Comparison of ENCODE assay signal across 17 cellular contexts in genomic region chr13:29922281-29922821, GRCh38.
DNase-seq lines count a peak whose midpoint lies in the region; ATAC-seq and TF ChIP-seq lines count a peak whose summit lies in the region.
"Had no signal": no experiment of that assay in that cellular context is flagged by ENCODE, and none has a peak within 500 bp of the region (broad histone marks: within the 10 kb centered on the region; RNA-seq: fewer than 3 reads in every experiment).

No MANE protein-coding gene starts in this region.

- H3K36me3 ChIP-seq in smooth muscle cell (ENCODE audit: low read depth) = no peaks in the 10 kb centered on the region

- H3K4me3 ChIP-seq in smooth muscle cell = no peak overlapping the region
- H3K4me3 ChIP-seq: GM12878 had no signal

- H3K27me3 ChIP-seq in foreskin keratinocyte = no peaks in the 10 kb centered on the region
- H3K27me3 ChIP-seq in smooth muscle cell (ENCODE audit: low read depth) = no peaks in the 10 kb centered on the region

- no peaks in the 10 kb centered on the region for H4K20me1 ChIP-seq in smooth muscle cell (ENCODE audit: low read depth)

- H3K27ac ChIP-seq in VCaP = peak overlapping the region; percentile 93
- peak overlapping the region; percentile 73 for H3K27ac ChIP-seq in foreskin keratinocyte
- peak overlapping the region; percentile 92 for H3K27ac ChIP-seq in smooth muscle cell (ENCODE audit: low read depth)

- 65% methylated on average over 7 of the region's 7 CpGs for WGBS in smooth muscle cell (ENCODE audit: low lambda C conversion rate)

- H3K9me3 ChIP-seq in smooth muscle cell (replicated peaks; ENCODE audit: low read depth) = no peaks in the 10 kb centered on the region

- no peak overlapping the region for H2AFZ ChIP-seq in smooth muscle cell (ENCODE audit: low read depth)

- H3K79me2 ChIP-seq in smooth muscle cell (ENCODE audit: low read depth) = no peaks in the 10 kb centered on the region

- H3F3A ChIP-seq in smooth muscle cell (ENCODE audit: low read depth) = peaks cover 10% of the 10 kb centered on the region

- peak overlapping the region; percentile 22 for H3K4me2 ChIP-seq in smooth muscle cell

- peak overlapping the region; percentile 78 for H3K9ac ChIP-seq in smooth muscle cell (ENCODE audit: low read depth)

- ATAC-seq in foreskin keratinocyte = no peak
- ATAC-seq in GM21619 (IDR thresholded peaks at IDR 0.05; ENCODE audit: unreplicated experiment) = no peak
- ATAC-seq: activated naive CD4-positive, alpha-beta T cell treated with anti-CD3 and anti-CD28 coated beads, Interleukin-2, amount 50 U/mL, for 72 hours had no signal

- H3K4me1 ChIP-seq in foreskin keratinocyte = peaks cover 36% of the 10 kb centered on the region
- peaks cover 23% of the 10 kb centered on the region for H3K4me1 ChIP-seq in smooth muscle cell (ENCODE audit: low read depth)

- TF ChIP-seq CTCF in VCaP (conservative IDR thresholded peaks at IDR 0.05) (no peak), foreskin keratinocyte (conservative IDR thresholded peaks at IDR 0.05) (no peak), smooth muscle cell (IDR thresholded peaks at IDR 0.05; ENCODE audit: borderline replicate concordance, insufficient read depth, poor library complexity, severe bottlenecking) (no peak)

- DNase-seq in GM04504 (ENCODE audit: low read depth) (peak; percentile 12), foreskin keratinocyte (peak in 1 of 2 donors; percentile 56), smooth muscle cell (lab: John Stamatoyannopoulos, UW; ENCODE audit: unreplicated experiment) (no peak), NCI-H524 (lab: John Stamatoyannopoulos, UW) (no peak), NCI-H2081 (lab: John Stamatoyannopoulos, UW) (no peak), RKO (ENCODE audit: low spot score) (no peak)
- DNase-seq: Calu3, immature natural killer cell, NCI-H1105, NCI-H774, nephron progenitor cell, substantia nigra, SW 1271 had no signal
